8 cellular contexts compared by ENCODE assay signal in the genomic region with DNA sequence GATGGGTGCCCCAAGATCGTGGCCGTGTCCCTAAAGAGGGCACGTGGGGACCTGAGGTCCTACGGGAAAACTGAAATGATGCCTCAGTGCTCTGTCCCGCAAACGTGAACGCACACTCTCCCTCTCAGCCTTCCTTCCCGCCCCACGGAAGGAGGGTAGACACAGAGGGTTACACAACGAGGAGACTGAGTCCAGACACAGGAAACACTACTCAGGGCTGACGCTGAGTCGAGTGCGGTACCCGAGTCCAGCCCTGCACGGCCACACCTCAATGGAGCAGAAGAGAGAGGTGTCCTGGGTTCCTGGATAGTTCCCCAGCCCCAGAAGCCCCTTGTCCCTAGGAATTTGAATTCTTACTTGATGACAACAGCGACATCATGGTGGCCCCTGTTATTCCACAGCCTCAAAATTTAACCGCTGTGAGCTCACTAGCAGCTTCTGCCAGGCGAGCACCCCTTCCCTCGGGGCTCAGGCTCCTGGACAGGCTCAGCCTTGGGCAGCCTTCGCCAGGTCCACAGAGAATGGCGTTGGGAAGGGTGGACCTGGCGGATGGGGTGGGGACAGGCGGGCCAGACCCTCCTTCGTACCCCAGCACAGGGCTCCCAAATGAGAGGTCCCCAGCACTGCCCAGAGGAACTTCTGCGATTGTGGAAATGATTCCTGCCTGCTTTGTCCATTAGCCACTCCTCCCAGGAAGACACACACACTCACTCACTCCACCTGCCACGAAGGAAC. TPM values are rescaled to one million over a fixed set of nuclear protein-coding genes. Genes with fewer than 3 reads are reported as not detected.
DNase-seq lines count a peak whose midpoint lies in the region; ATAC-seq and TF ChIP-seq lines count a peak whose summit lies in the region.

No MANE protein-coding gene starts in this region.

- no peaks in the 10 kb centered on the region for H3K27me3 Mint-ChIP-seq in activated CD4-positive, alpha-beta T cell treated with anti-CD3 and anti-CD28 coated beads for 36 hours
- peaks cover 17% of the 10 kb centered on the region for H3K27me3 Mint-ChIP-seq in endothelial cell (ENCODE audit: unreplicated experiment)
- H3K27me3 Mint-ChIP-seq in naive thymus-derived CD8-positive, alpha-beta T cell, result no peaks in the 10 kb centered on the region

- peaks cover 57% of the 10 kb centered on the region for H3K4me1 Mint-ChIP-seq in activated CD4-positive, alpha-beta T cell treated with anti-CD3 and anti-CD28 coated beads for 36 hours
- H3K4me1 Mint-ChIP-seq in endothelial cell (ENCODE audit: unreplicated experiment), result peaks cover 10% of the 10 kb centered on the region
- H3K4me1 Mint-ChIP-seq in naive thymus-derived CD8-positive, alpha-beta T cell, result peaks cover 45 to 79% (median 72%) of the 10 kb centered on the region in 4 donors

- POLR2A ChIA-PET in activated CD4-positive, alpha-beta T cell treated with anti-CD3 and anti-CD28 coated beads for 36 hours (lab: Charles Lee), result interaction anchor here (3.4 kb wide), 1 partner anchor 19 kb away, joined by 34 read pairs; the partner anchor contains the start of gene CAPN10
- POLR2A ChIA-PET in naive thymus-derived CD8-positive, alpha-beta T cell (lab: Charles Lee), result interaction anchor here (0.8 to 19.2 kb wide), 11 partner anchors 8 to 537 kb away, joined by 3 to 461 read pairs (median 6); partner anchors contain the start of genes ANKMY1, CAPN10, DUSP28 and GPR35

- peak overlapping the region; percentile 87 for H3K4me3 Mint-ChIP-seq in activated CD4-positive, alpha-beta T cell treated with anti-CD3 and anti-CD28 coated beads for 36 hours
- H3K4me3 Mint-ChIP-seq in endothelial cell (ENCODE audit: unreplicated experiment), result peak overlapping the region; percentile 88
- H3K4me3 Mint-ChIP-seq in naive thymus-derived CD8-positive, alpha-beta T cell, result peak overlapping the region; percentile 86 to 95 (median 92)

- H3K36me3 Mint-ChIP-seq in activated CD4-positive, alpha-beta T cell treated with anti-CD3 and anti-CD28 coated beads for 36 hours (ENCODE audit: low read depth), result peaks cover 27% of the 10 kb centered on the region
- H3K36me3 Mint-ChIP-seq in endothelial cell (ENCODE audit: low read depth, unreplicated experiment), result no peaks in the 10 kb centered on the region
- H3K36me3 Mint-ChIP-seq in naive thymus-derived CD8-positive, alpha-beta T cell, result peaks cover 0 to 11% (median 2%) of the 10 kb centered on the region in 3 donors

- no peak for TF ChIP-seq CTCF in endothelial cell (IDR thresholded peaks at IDR 0.05; ENCODE audit: unreplicated experiment)

- intact Hi-C loops in activated CD4-positive, alpha-beta T cell treated with anti-CD3 and anti-CD28 coated beads for 36 hours (cut with DNase I, micrococcal nuclease), result loop anchor here (5.0 to 10.0 kb wide), 8 partner anchors 55 to 1317 kb away; partner anchors contain the start of genes D2HGDH (in 1 of the 2), DTYMK (in 1 of the 2), FARP2 (in 1 of the 2) and MTERF4 (in 1 of the 2)

- ATAC-seq in activated CD4-positive, alpha-beta T cell treated with anti-CD3 and anti-CD28 coated beads for 36 hours, result no peak
- no peak for ATAC-seq in naive thymus-derived CD8-positive, alpha-beta T cell

- peak; percentile 12 for DNase-seq in DMS 273 treated with DMSO at 0.1 percent for 48 hours (lab: John Stamatoyannopoulos, UW)
- DNase-seq in DMS 273 (lab: John Stamatoyannopoulos, UW; ENCODE audit: unreplicated experiment), result no peak
- DNase-seq in activated CD4-positive, alpha-beta T cell treated with anti-CD3 and anti-CD28 coated beads for 36 hours, result peak; percentile 51
- peak; percentile 3 for DNase-seq in endothelial cell (ENCODE audit: low spot score)
- DNase-seq in naive thymus-derived CD8-positive, alpha-beta T cell, result peak in 4 of 10 donors; percentile 29 to 66 (median 44)
- DNase-seq in NCI-H146 (lab: John Stamatoyannopoulos, UW), result no peak
- no peak for DNase-seq in NCI-H1436 (lab: John Stamatoyannopoulos, UW)
- no peak for DNase-seq in NCI-H1694 (lab: John Stamatoyannopoulos, UW)

- peak overlapping the region; percentile 94 for H3K27ac Mint-ChIP-seq in activated CD4-positive, alpha-beta T cell treated with anti-CD3 and anti-CD28 coated beads for 36 hours
- H3K27ac Mint-ChIP-seq in endothelial cell (ENCODE audit: unreplicated experiment), result no peak overlapping the region
- H3K27ac Mint-ChIP-seq in naive thymus-derived CD8-positive, alpha-beta T cell, result peak overlapping the region; percentile 84 to 99 (median 96)

- CTCF ChIA-PET in activated CD4-positive, alpha-beta T cell treated with anti-CD3 and anti-CD28 coated beads for 36 hours (lab: Charles Lee), result interaction anchor here (0.6 to 4.4 kb wide), 7 partner anchors 13 to 550 kb away, joined by 3 to 61 read pairs (median 10); partner anchors contain the start of gene CAPN10

- no peaks in the 10 kb centered on the region for H3K9me3 Mint-ChIP-seq in activated CD4-positive, alpha-beta T cell treated with anti-CD3 and anti-CD28 coated beads for 36 hours (ENCODE audit: low read depth)
- H3K9me3 Mint-ChIP-seq in endothelial cell (ENCODE audit: unreplicated experiment), result no peaks in the 10 kb centered on the region
- no peaks in the 10 kb centered on the region for H3K9me3 Mint-ChIP-seq in naive thymus-derived CD8-positive, alpha-beta T cell

RNA-seq across cellular contexts. Expression of gene RNPEPL1, which starts 1.0 kb away (rescaled TPM):
- 10 to 100 TPM; 35.7 to 43.8 TPM for total RNA-seq in activated CD4-positive, alpha-beta T cell treated with anti-CD3 and anti-CD28 coated beads for 36 hours
- 29.2 TPM for total RNA-seq in endothelial cell (ENCODE audit: unreplicated experiment)
- total RNA-seq in naive thymus-derived CD8-positive, alpha-beta T cell, result 100 to 1,000 TPM; 121 to 123 TPM
- polyA plus RNA-seq in naive thymus-derived CD8-positive, alpha-beta T cell, result 10 to 100 TPM; 17.8 to 67.0 (median 39.8) TPM

RNA-seq across cellular contexts. Expression of gene DUSP28, which starts 7.1 kb away (rescaled TPM):
- total RNA-seq in activated CD4-positive, alpha-beta T cell treated with anti-CD3 and anti-CD28 coated beads for 36 hours, result 1 to 10 TPM; 3.3 to 5.0 TPM
- 1.5 TPM for total RNA-seq in endothelial cell (ENCODE audit: unreplicated experiment)
- total RNA-seq in naive thymus-derived CD8-positive, alpha-beta T cell, result 10 to 100 TPM; 23.2 to 24.0 TPM
- 10 to 100 TPM; 18.8 to 23.9 (median 22.9) TPM for polyA plus RNA-seq in naive thymus-derived CD8-positive, alpha-beta T cell

RNA-seq across cellular contexts. Expression of gene ANKMY1, which starts 9.5 kb away (rescaled TPM):
- total RNA-seq in activated CD4-positive, alpha-beta T cell treated with anti-CD3 and anti-CD28 coated beads for 36 hours, result 10 to 100 TPM; 20.7 to 24.0 TPM
- total RNA-seq in endothelial cell (ENCODE audit: unreplicated experiment), result 5.6 TPM
- 10 to 100 TPM; 69.1 to 69.7 TPM for total RNA-seq in naive thymus-derived CD8-positive, alpha-beta T cell
- 10 to 100 TPM in 2 of 3 donors, 1 to 10 TPM in 1; 9.1 to 16.8 (median 10.3) TPM for polyA plus RNA-seq in naive thymus-derived CD8-positive, alpha-beta T cell

RNA-seq across cellular contexts. Expression of gene CAPN10, which starts 19.2 kb away (rescaled TPM):
- total RNA-seq in activated CD4-positive, alpha-beta T cell treated with anti-CD3 and anti-CD28 coated beads for 36 hours, result 10 to 100 TPM; 22.1 to 30.2 TPM
- 47.8 TPM for total RNA-seq in endothelial cell (ENCODE audit: unreplicated experiment)
- 10 to 100 TPM; 91.1 to 93.2 TPM for total RNA-seq in naive thymus-derived CD8-positive, alpha-beta T cell
- polyA plus RNA-seq in naive thymus-derived CD8-positive, alpha-beta T cell, result 10 to 100 TPM in 1 of 3 donors, 1 to 10 TPM in 2; 6.7 to 21.4 (median 9.8) TPM

RNA-seq across cellular contexts. Expression of gene GPR35, which starts 58.0 kb away (rescaled TPM):
- total RNA-seq in activated CD4-positive, alpha-beta T cell treated with anti-CD3 and anti-CD28 coated beads for 36 hours, result 1 to 10 TPM; 3.6 to 4.1 TPM
- 0.77 TPM for total RNA-seq in endothelial cell (ENCODE audit: unreplicated experiment)
- total RNA-seq in naive thymus-derived CD8-positive, alpha-beta T cell, result 1 to 10 TPM; 8.9 to 9.8 TPM
- 1 to 10 TPM; 1.3 to 1.7 (median 1.6) TPM for polyA plus RNA-seq in naive thymus-derived CD8-positive, alpha-beta T cell

Comparison
In these comparisons a context has a peak if more than half of its experiments do, and no peak if none do; other contexts are left out.
1. DNase-seq: peak in DMS 273 treated with DMSO at 0.1 percent for 48 hours (single experiment), activated CD4-positive, alpha-beta T cell treated with anti-CD3 and anti-CD28 coated beads for 36 hours (single experiment) and endothelial cell (single experiment); none in DMS 273 (single experiment), NCI-H146 (single experiment), NCI-H1436 (single experiment) and NCI-H1694 (single experiment).
2. Peak in every context shown above with its lines, with median percentiles within 50 percentile points of each other: H3K4me3 Mint-ChIP-seq.